Comparison of ENCODE assay signal across 19 cellular contexts in genomic region chr7:139111147-139111546, GRCh38. TPM values are rescaled to one million over a fixed set of nuclear protein-coding genes. Genes with fewer than 3 reads are reported as not detected.
DNase-seq lines count a peak whose midpoint lies in the region; ATAC-seq and TF ChIP-seq lines count a peak whose summit lies in the region.
"Had no signal": no experiment of that assay in that cellular context is flagged by ENCODE, and none has a peak within 500 bp of the region (broad histone marks: within the 10 kb centered on the region; RNA-seq: fewer than 3 reads in every experiment).

No MANE protein-coding gene starts in this region.

- H3K4me3 Mint-ChIP-seq in activated CD4-positive, alpha-beta T cell treated with anti-CD3 and anti-CD28 coated beads for 36 hours: peak overlapping the region; percentile 99
- no peak overlapping the region for H3K4me3 Mint-ChIP-seq in activated naive CD8-positive, alpha-beta T cell treated with anti-CD3 and anti-CD28 coated beads for 36 hours
- H3K4me3 Mint-ChIP-seq in neural crest cell: peak overlapping the region; percentile 72

- peak overlapping the region; percentile 63 for H3K4me2 ChIP-seq in Loucy (ENCODE audit: low read depth, low read length, poor library complexity, severe bottlenecking)
- H3K4me2 ChIP-seq: A549, neural progenitor cell had no signal

- H3K36me3 Mint-ChIP-seq in activated CD4-positive, alpha-beta T cell treated with anti-CD3 and anti-CD28 coated beads for 36 hours (ENCODE audit: low read depth): peaks cover 28% of the 10 kb centered on the region
- H3K36me3 Mint-ChIP-seq in activated naive CD8-positive, alpha-beta T cell treated with anti-CD3 and anti-CD28 coated beads for 36 hours: peaks cover 37% of the 10 kb centered on the region
- H3K36me3 Mint-ChIP-seq in neural crest cell (ENCODE audit: low read depth): no peaks in the 10 kb centered on the region

- no peaks in the 10 kb centered on the region for H3K27me3 Mint-ChIP-seq in activated CD4-positive, alpha-beta T cell treated with anti-CD3 and anti-CD28 coated beads for 36 hours
- H3K27me3 Mint-ChIP-seq in activated naive CD8-positive, alpha-beta T cell treated with anti-CD3 and anti-CD28 coated beads for 36 hours: no peaks in the 10 kb centered on the region
- peaks cover 53% of the 10 kb centered on the region for H3K27me3 Mint-ChIP-seq in neural crest cell (ENCODE audit: low read depth)

- no peaks in the 10 kb centered on the region for H3K9me3 Mint-ChIP-seq in activated CD4-positive, alpha-beta T cell treated with anti-CD3 and anti-CD28 coated beads for 36 hours (ENCODE audit: low read depth)
- H3K9me3 Mint-ChIP-seq in activated naive CD8-positive, alpha-beta T cell treated with anti-CD3 and anti-CD28 coated beads for 36 hours: peaks cover 5% of the 10 kb centered on the region
- no peaks in the 10 kb centered on the region for H3K9me3 Mint-ChIP-seq in neural crest cell

- no peaks in the 10 kb centered on the region for H3K9me2 ChIP-seq in Loucy (replicated peaks; ENCODE audit: low read depth, low read length)

- H3K4me3 ChIP-seq in Loucy (ENCODE audit: low read length, poor library complexity, severe bottlenecking): no peak overlapping the region
- H3K4me3 ChIP-seq: A549, neural progenitor cell, Peyer's patch, upper lobe of left lung had no signal

- intact Hi-C loops in activated CD4-positive, alpha-beta T cell treated with anti-CD3 and anti-CD28 coated beads for 36 hours (cut with DNase I, micrococcal nuclease): loop anchor here in 1 of 2 experiments (5.0 to 10.0 kb wide), 3 partner anchors 359 to 951 kb away; partner anchors contain the start of gene PARP12

- no peak for TF ChIP-seq CTCF in Loucy (conservative IDR thresholded peaks at IDR 0.05; ENCODE audit: low read length)
- TF ChIP-seq CTCF in neural crest cell (conservative IDR thresholded peaks at IDR 0.05): no peak

- H3K9ac ChIP-seq in Loucy (ENCODE audit: low read depth, low read length, poor library complexity, severe bottlenecking): peak overlapping the region; percentile 42
- H3K9ac ChIP-seq: neural progenitor cell had no signal

- peak overlapping the region; percentile 53; the same call in 1 of the 2 replicates for H2AFZ ChIP-seq in Loucy (ENCODE audit: low read length)
- H2AFZ ChIP-seq: neural progenitor cell had no signal

- H3F3A ChIP-seq in Loucy (ENCODE audit: low read depth): no peaks in the 10 kb centered on the region

- CTCF ChIA-PET in activated CD4-positive, alpha-beta T cell treated with anti-CD3 and anti-CD28 coated beads for 36 hours (lab: Charles Lee): interaction anchor here (0.9 to 1.8 kb wide), 2 partner anchors 36 to 74 kb away, joined by 3 to 5 read pairs; no protein-coding TSS in a partner anchor

- no peaks in the 10 kb centered on the region for H3K9me3 ChIP-seq in Loucy (ENCODE audit: insufficient read depth, low read depth, low read length)
- H3K9me3 ChIP-seq: A549, Peyer's patch, upper lobe of left lung had no signal

- ATAC-seq in activated CD4-positive, alpha-beta T cell treated with anti-CD3 and anti-CD28 coated beads for 36 hours: no peak
- ATAC-seq: A549, SK-N-SH treated with all-trans-retinoic acid at 6 μM for 48 hours had no signal

- POLR2A ChIA-PET in activated CD4-positive, alpha-beta T cell treated with anti-CD3 and anti-CD28 coated beads for 36 hours (lab: Charles Lee): no interaction called here

- peaks cover 20% of the 10 kb centered on the region for H3K4me1 ChIP-seq in Loucy (ENCODE audit: insufficient read depth, low read length, poor library complexity, severe bottlenecking)

- DNase-seq in activated CD4-positive, alpha-beta T cell treated with anti-CD3 and anti-CD28 coated beads for 36 hours: no peak
- DNase-seq in activated CD4-positive, alpha-beta T cell treated with anti-CD3 and anti-CD28 coated beads for 48 hours: no peak
- DNase-seq in activated naive CD8-positive, alpha-beta T cell treated with anti-CD3 and anti-CD28 coated beads for 36 hours: no peak
- DNase-seq in neural crest cell (ENCODE audit: low read depth, low spot score) (no peak), NCI-H128 (lab: John Stamatoyannopoulos, UW; ENCODE audit: unreplicated experiment) (no peak), HUDEP-2 (lab: John Stamatoyannopoulos, UW; ENCODE audit: unreplicated experiment in 76 of 76) (no peak), D341Med (ENCODE audit: low spot score) (no peak)
- DNase-seq: amygdala; central memory CD4-positive, alpha-beta T cell; effector CD8-positive, alpha-beta T cell; NCI-H1436; Peyer's patch; retina; stimulated activated naive CD4-positive, alpha-beta T cell treated with Interleukin-2 at 50 U/mL for 16 hours; upper lobe of left lung had no signal

- H3K79me2 ChIP-seq in Loucy (ENCODE audit: insufficient read depth, low read length): peaks cover 41% of the 10 kb centered on the region

- H3K4me1 Mint-ChIP-seq in activated CD4-positive, alpha-beta T cell treated with anti-CD3 and anti-CD28 coated beads for 36 hours: peaks cover 33% of the 10 kb centered on the region
- peaks cover 31% of the 10 kb centered on the region for H3K4me1 Mint-ChIP-seq in activated naive CD8-positive, alpha-beta T cell treated with anti-CD3 and anti-CD28 coated beads for 36 hours
- H3K4me1 Mint-ChIP-seq in neural crest cell: peaks cover 19% of the 10 kb centered on the region

- H4K20me1 ChIP-seq in Loucy (ENCODE audit: insufficient read depth, low read length, poor library complexity, severe bottlenecking): peaks cover 33% of the 10 kb centered on the region

- H3K27ac Mint-ChIP-seq in activated CD4-positive, alpha-beta T cell treated with anti-CD3 and anti-CD28 coated beads for 36 hours: peak overlapping the region; percentile 91
- peak overlapping the region; percentile 95 for H3K27ac Mint-ChIP-seq in activated naive CD8-positive, alpha-beta T cell treated with anti-CD3 and anti-CD28 coated beads for 36 hours
- no peak overlapping the region for H3K27ac Mint-ChIP-seq in neural crest cell (ENCODE audit: unreplicated experiment)
- H3K27ac Mint-ChIP-seq: neural progenitor cell had no signal

- peaks cover 11% of the 10 kb centered on the region for H3K27me3 ChIP-seq in Loucy (ENCODE audit: insufficient read depth, low read length, poor library complexity, severe bottlenecking)
- H3K27me3 ChIP-seq: Peyer's patch, upper lobe of left lung had no signal

- no peaks in the 10 kb centered on the region for H3K36me3 ChIP-seq in Loucy (ENCODE audit: insufficient read depth, low read length)
- H3K36me3 ChIP-seq: neural progenitor cell, Peyer's patch, upper lobe of left lung had no signal

RNA-seq across cellular contexts. Expression of gene ZC3HAV1, which starts 1.6 kb away (rescaled TPM):
- total RNA-seq in activated CD4-positive, alpha-beta T cell treated with anti-CD3 and anti-CD28 coated beads for 36 hours: 100 to 1,000 TPM; 110 to 120 TPM
- 100 to 1,000 TPM; 117 to 118 TPM for total RNA-seq in activated naive CD8-positive, alpha-beta T cell treated with anti-CD3 and anti-CD28 coated beads for 36 hours
- 19.6 and 20.5 TPM in 2 replicates for total RNA-seq in neural crest cell
